12 cellular contexts compared by ENCODE assay signal in the genomic region with DNA sequence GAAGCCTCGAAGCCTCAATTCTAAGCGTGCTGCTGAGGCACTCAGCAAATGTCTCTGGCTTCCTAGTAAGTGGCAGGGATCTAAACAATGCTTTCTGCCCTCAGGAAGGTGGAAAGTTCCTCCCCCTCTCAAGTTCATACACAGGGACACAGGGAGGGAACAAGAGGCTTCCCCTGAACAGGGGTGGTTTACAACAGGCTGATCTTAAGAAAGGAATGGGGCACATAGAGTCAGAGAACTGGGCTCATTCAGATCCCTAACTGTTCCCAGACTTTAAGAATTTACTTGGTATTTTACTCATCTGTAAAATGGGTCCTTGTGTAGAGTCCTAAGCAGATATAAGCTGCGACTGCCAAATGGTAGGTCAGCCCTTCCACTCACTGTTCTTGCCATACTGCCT. TPM values are rescaled to one million over a fixed set of nuclear protein-coding genes. Genes with fewer than 3 reads are reported as not detected.
A peak's percentile ranks its signal among the peaks of the same experiment; 100 is the strongest.
DNase-seq lines count a peak whose midpoint lies in the region; ATAC-seq and TF ChIP-seq lines count a peak whose summit lies in the region.
"Had no signal": no experiment of that assay in that cellular context is flagged by ENCODE, and none has a peak within 500 bp of the region (broad histone marks: within the 10 kb centered on the region; RNA-seq: fewer than 3 reads in every experiment).

No MANE protein-coding gene starts in this region.

- no peaks in the 10 kb centered on the region; the same call in 1 of the 2 replicates for H3K9me3 ChIP-seq in Loucy (ENCODE audit: insufficient read depth, low read depth, low read length)
- H3K9me3 ChIP-seq in transverse colon: no peaks in the 10 kb centered on the region

- H3K27me3 Mint-ChIP-seq in brain: peaks cover 18% of the 10 kb centered on the region
- H3K27me3 Mint-ChIP-seq in naive B cell: peaks cover 0 to 11% (median 0%) of the 10 kb centered on the region in 3 donors
- H3K27me3 Mint-ChIP-seq in activated CD8-positive, alpha-beta T cell treated with anti-CD3 and anti-CD28 coated beads for 36 hours: peaks cover 23% of the 10 kb centered on the region

- H3K36me3 ChIP-seq in Loucy (ENCODE audit: insufficient read depth, low read length) (no peaks in the 10 kb centered on the region), transverse colon (no peaks in the 10 kb centered on the region)

- in situ Hi-C loops in transverse colon (cut with MboI; ENCODE audit: low pct_ligation_motif_present in 1 of 4, low pct_unique_long_range_greater_than_20kb in 1 of 4, low sequenced_read_pairs in 3 of 4): loop anchor here in 2 of 4 donors (25.0 kb wide), 2 partner anchors 117 to 233 kb away; no protein-coding TSS in a partner anchor

- peak overlapping the region; percentile 82 to 93 (median 90) for H3K27ac ChIP-seq in transverse colon

- H2AFZ ChIP-seq in Loucy (ENCODE audit: low read length): no peak overlapping the region

- no peaks in the 10 kb centered on the region for H3F3A ChIP-seq in Loucy (ENCODE audit: low read depth)

- H3K4me1 ChIP-seq in Loucy (ENCODE audit: insufficient read depth, low read length, poor library complexity, severe bottlenecking): no peaks in the 10 kb centered on the region
- peaks cover 23 to 76% (median 51%) of the 10 kb centered on the region in 4 donors for H3K4me1 ChIP-seq in transverse colon

- H3K9me2 ChIP-seq in Loucy (replicated peaks; ENCODE audit: low read depth, low read length): no peaks in the 10 kb centered on the region

- WGBS in transverse colon (ENCODE audit: low coverage in 1 of 2), 2 donors: 72 to 82% methylated on average over 3 of the region's 3 CpGs

- H3K27me3 ChIP-seq in Loucy (ENCODE audit: insufficient read depth, low read length, poor library complexity, severe bottlenecking) (no peaks in the 10 kb centered on the region), transverse colon (no peaks in the 10 kb centered on the region)

- H3K9me3 Mint-ChIP-seq in brain (peaks cover 0 to under 1% (median 0%) of the 10 kb centered on the region in 5 experiments), naive B cell (peaks cover 0 to 3% (median 0%) of the 10 kb centered on the region in 7 donors)
- no peaks in the 10 kb centered on the region for H3K9me3 Mint-ChIP-seq in activated CD8-positive, alpha-beta T cell treated with anti-CD3 and anti-CD28 coated beads for 36 hours
- H3K9me3 Mint-ChIP-seq: activated T-cell treated with anti-CD3 and anti-CD28 coated beads, Interleukin-2, amount 50 U/mL, for 72 hours; WTC11 had no signal

- H3K4me2 ChIP-seq in Loucy (ENCODE audit: low read depth, low read length, poor library complexity, severe bottlenecking): peak overlapping the region; percentile 42

- no peaks in the 10 kb centered on the region for H4K20me1 ChIP-seq in Loucy (ENCODE audit: insufficient read depth, low read length, poor library complexity, severe bottlenecking)

- H3K27ac Mint-ChIP-seq in brain (peak overlapping the region in 2 of 5 experiments; percentile 41 to 86), naive B cell (peak overlapping the region in 4 of 6 donors; percentile 12 to 67 (median 48))
- H3K27ac Mint-ChIP-seq in activated CD8-positive, alpha-beta T cell treated with anti-CD3 and anti-CD28 coated beads for 36 hours: no peak overlapping the region
- H3K27ac Mint-ChIP-seq: activated T-cell treated with anti-CD3 and anti-CD28 coated beads, Interleukin-2, amount 50 U/mL, for 72 hours; WTC11 had no signal

- no peaks in the 10 kb centered on the region for H3K79me2 ChIP-seq in Loucy (ENCODE audit: insufficient read depth, low read length)

- TF ChIP-seq CTCF in Loucy (conservative IDR thresholded peaks at IDR 0.05; ENCODE audit: low read length) (no peak), brain (conservative IDR thresholded peaks at IDR 0.05) (no peak), transverse colon (IDR thresholded peaks at IDR 0.05) (no peak), GM10248 (IDR thresholded peaks at IDR 0.05; ENCODE audit: control extremely low read depth, extremely low read depth, low read depth, missing control alignments) (no peak)
- TF ChIP-seq CTCF in activated CD8-positive, alpha-beta T cell treated with anti-CD3 and anti-CD28 coated beads for 36 hours (IDR thresholded peaks at IDR 0.05): no peak

- intact Hi-C loops in transverse colon (cut with DNase I; ENCODE audit: low total_unique reads): no loop called here
- intact Hi-C loops in activated CD8-positive, alpha-beta T cell treated with anti-CD3 and anti-CD28 coated beads for 36 hours (cut with micrococcal nuclease): no loop called here

- peaks cover 81% of the 10 kb centered on the region for H3K4me1 Mint-ChIP-seq in brain
- H3K4me1 Mint-ChIP-seq in naive B cell: peaks cover 62 to 78% (median 68%) of the 10 kb centered on the region in 3 donors
- H3K4me1 Mint-ChIP-seq in activated CD8-positive, alpha-beta T cell treated with anti-CD3 and anti-CD28 coated beads for 36 hours (ENCODE audit: low read depth): peaks cover 5% of the 10 kb centered on the region

- no peak overlapping the region for H3K9ac ChIP-seq in Loucy (ENCODE audit: low read depth, low read length, poor library complexity, severe bottlenecking)

- no peak for DNase-seq in naive B cell
- DNase-seq in transverse colon: no peak
- no peak for DNase-seq in GM10248 (ENCODE audit: extremely low spot score)
- DNase-seq in GF-D8 (lab: John Stamatoyannopoulos, UW): no peak
- no peak for DNase-seq in activated CD8-positive, alpha-beta T cell treated with anti-CD3 and anti-CD28 coated beads for 36 hours
- DNase-seq: activated T-cell treated with anti-CD3 and anti-CD28 coated beads, Interleukin-2, amount 50 U/mL, for 72 hours; cerebellar nuclear complex; DMS53 had no signal

- ATAC-seq in naive B cell (ENCODE audit: low read depth in 2 of 2): no peak
- ATAC-seq in activated CD8-positive, alpha-beta T cell treated with anti-CD3 and anti-CD28 coated beads for 36 hours: no peak
- ATAC-seq: WTC11 had no signal

- peak overlapping the region in 4 of 5 experiments; percentile 36 to 98 (median 93) for H3K4me3 Mint-ChIP-seq in brain
- peak overlapping the region; percentile 25 to 96 (median 82) for H3K4me3 Mint-ChIP-seq in naive B cell
- no peak overlapping the region for H3K4me3 Mint-ChIP-seq in activated CD8-positive, alpha-beta T cell treated with anti-CD3 and anti-CD28 coated beads for 36 hours

- no peak for TF ChIP-seq EP300 in transverse colon (IDR thresholded peaks at IDR 0.05; ENCODE audit: low read depth)

- CTCF ChIA-PET in GM10248 (lab: Yijun Ruan, JAX): no interaction called here
- CTCF ChIA-PET in activated CD8-positive, alpha-beta T cell treated with anti-CD3 and anti-CD28 coated beads for 36 hours (lab: Charles Lee): no interaction called here

- POLR2A ChIA-PET in GM10248 (lab: Yijun Ruan, JAX): no interaction called here
- POLR2A ChIA-PET in activated CD8-positive, alpha-beta T cell treated with anti-CD3 and anti-CD28 coated beads for 36 hours (lab: Charles Lee): no interaction called here

- H3K36me3 Mint-ChIP-seq in brain (no peaks in the 10 kb centered on the region), naive B cell (peaks cover 0 to 5% of the 10 kb centered on the region in 2 donors)
- H3K36me3 Mint-ChIP-seq in activated CD8-positive, alpha-beta T cell treated with anti-CD3 and anti-CD28 coated beads for 36 hours (ENCODE audit: low read depth): no peaks in the 10 kb centered on the region
- H3K36me3 Mint-ChIP-seq: WTC11 had no signal

- H3K4me3 ChIP-seq in Loucy (ENCODE audit: low read length, poor library complexity, severe bottlenecking) (no peak overlapping the region), transverse colon (no peak overlapping the region)
- H3K4me3 ChIP-seq: lung had no signal

- TF ChIP-seq POLR2A in transverse colon (IDR thresholded peaks at IDR 0.05): no peak

RNA-seq across cellular contexts. Expression of gene TNS3, which starts 2.5 kb away (rescaled TPM):
- polyA plus RNA-seq in brain (ENCODE audit: insufficient read depth, low read depth, low replicate concordance) (28.1 TPM), naive B cell (ENCODE audit: low read depth in 6 of 6) (1 to 10 TPM; 1.5 to 6.3 (median 4.8) TPM)
- 100 to 1,000 TPM in 1 of 4 donors, 10 to 100 TPM in 3; 58.5 to 104 (median 72.7) TPM for total RNA-seq in transverse colon
- under 1 TPM; 0.04 to 0.16 TPM for total RNA-seq in activated CD8-positive, alpha-beta T cell treated with anti-CD3 and anti-CD28 coated beads for 36 hours

Comparison
In these comparisons a context has a peak if more than half of its experiments do, and no peak if none do; other contexts are left out.
1. RNA of gene TNS3, which starts 2.5 kb away (total RNA-seq): 58.5 to 104 TPM in transverse colon; 0.04 to 0.16 TPM in activated CD8-positive, alpha-beta T cell treated with anti-CD3 and anti-CD28 coated beads for 36 hours; every median in the first group is over 10 times any median in the second.